Comparison of ENCODE assay signal across 25 cellular contexts in genomic region chr9:121013911-121014310, GRCh38.
"Had no signal": no experiment of that assay in that cellular context is flagged by ENCODE, and none has a peak within 500 bp of the region (broad histone marks: within the 10 kb centered on the region; RNA-seq: fewer than 3 reads in every experiment).

No MANE protein-coding gene starts in this region.

- H3K27me3 ChIP-seq: breast epithelium, MG63 had no signal

- H3K36me3 Mint-ChIP-seq: activated CD8-positive, alpha-beta memory T cell treated with anti-CD3 and anti-CD28 coated beads, Interleukin-2, amount 10 ng/mL, durations not matched to agents 7 days and 5 days; activated naive CD4-positive, alpha-beta T cell treated with anti-CD3 and anti-CD28 coated beads, Interleukin-2, amount 50 U/mL, for 72 hours; WTC11 had no signal

- H3K4me3 ChIP-seq: breast epithelium, MG63 had no signal

- ATAC-seq: activated CD8-positive, alpha-beta memory T cell treated with anti-CD3 and anti-CD28 coated beads, Interleukin-2, amount 10 ng/mL, durations not matched to agents 7 days and 5 days; activated naive CD4-positive, alpha-beta T cell treated with anti-CD3 and anti-CD28 coated beads, Interleukin-2, amount 50 U/mL, for 72 hours; activated naive CD8-positive, alpha-beta T cell treated with anti-CD3 and anti-CD28 coated beads, Interleukin-2, amount 50 U/mL, for 24 hours; PC-3; T-helper 17 cell; WTC11 had no signal

- H3K27me3 Mint-ChIP-seq: activated CD8-positive, alpha-beta memory T cell treated with anti-CD3 and anti-CD28 coated beads, Interleukin-2, amount 10 ng/mL, durations not matched to agents 7 days and 5 days; activated naive CD8-positive, alpha-beta T cell treated with anti-CD3 and anti-CD28 coated beads, Interleukin-2, amount 50 U/mL, for 24 hours; activated T-cell treated with anti-CD3 and anti-CD28 coated beads, Interleukin-2, amount 50 U/mL, for 24 hours; T-helper 17 cell had no signal

- H3K9me3 Mint-ChIP-seq: activated CD4-positive, alpha-beta T cell treated with anti-CD3 and anti-CD28 coated beads, Interleukin-2, amount 10 ng/mL, durations not matched to agents 24 days and 14 days; activated naive CD4-positive, alpha-beta T cell treated with anti-CD3 and anti-CD28 coated beads, Interleukin-2, amount 50 U/mL, for 72 hours; activated naive CD8-positive, alpha-beta T cell treated with anti-CD3 and anti-CD28 coated beads, Interleukin-2, amount 50 U/mL, for 24 hours; activated T-cell treated with anti-CD3 and anti-CD28 coated beads, Interleukin-2, amount 50 U/mL, for 24 hours; activated T-helper 1 cell treated with anti-CD3 and anti-CD28 coated beads, Interleukin-12 subunit alpha, Interleukin-12 subunit beta, Interleukin-2, Interleukin-4 antibody, amounts not matched to agents 30 ng/mL and 10 ng/mL and 1 ng/mL, durations not matched to agents 14 hours and 24 hours and 36 hours; WTC11 had no signal

- H3K9me3 ChIP-seq: breast epithelium, MG63 had no signal

- H3K4me1 ChIP-seq: breast epithelium had no signal

- H3K27ac Mint-ChIP-seq: activated CD4-positive, alpha-beta T cell treated with anti-CD3 and anti-CD28 coated beads, Interleukin-2, amount 10 ng/mL, durations not matched to agents 24 days and 14 days; activated CD8-positive, alpha-beta memory T cell treated with anti-CD3 and anti-CD28 coated beads, Interleukin-2, amount 10 ng/mL, durations not matched to agents 7 days and 5 days; activated naive CD4-positive, alpha-beta T cell treated with anti-CD3 and anti-CD28 coated beads, Interleukin-2, amount 50 U/mL, for 72 hours; activated naive CD8-positive, alpha-beta T cell treated with anti-CD3 and anti-CD28 coated beads, Interleukin-2, amount 50 U/mL, for 24 hours; activated T-cell treated with anti-CD3 and anti-CD28 coated beads, Interleukin-2, amount 50 U/mL, for 24 hours; activated T-helper 1 cell treated with anti-CD3 and anti-CD28 coated beads, Interleukin-12 subunit alpha, Interleukin-12 subunit beta, Interleukin-2, Interleukin-4 antibody, amounts not matched to agents 30 ng/mL and 10 ng/mL and 1 ng/mL, durations not matched to agents 14 hours and 24 hours and 36 hours; T-helper 17 cell; WTC11 had no signal

- H3K27ac ChIP-seq: breast epithelium had no signal

- H3K4me1 Mint-ChIP-seq: activated CD4-positive, alpha-beta T cell treated with anti-CD3 and anti-CD28 coated beads, Interleukin-2, amount 10 ng/mL, durations not matched to agents 24 days and 14 days; activated CD8-positive, alpha-beta memory T cell treated with anti-CD3 and anti-CD28 coated beads, Interleukin-2, amount 10 ng/mL, durations not matched to agents 7 days and 5 days; activated naive CD8-positive, alpha-beta T cell treated with anti-CD3 and anti-CD28 coated beads, Interleukin-2, amount 50 U/mL, for 24 hours; T-helper 17 cell had no signal

- H3K36me3 ChIP-seq: breast epithelium, MG63 had no signal

- H3K4me3 Mint-ChIP-seq: activated CD4-positive, alpha-beta T cell treated with anti-CD3 and anti-CD28 coated beads, Interleukin-2, amount 10 ng/mL, durations not matched to agents 24 days and 14 days; activated CD8-positive, alpha-beta memory T cell treated with anti-CD3 and anti-CD28 coated beads, Interleukin-2, amount 10 ng/mL, durations not matched to agents 7 days and 5 days; activated naive CD8-positive, alpha-beta T cell treated with anti-CD3 and anti-CD28 coated beads, Interleukin-2, amount 50 U/mL, for 24 hours; activated T-cell treated with anti-CD3 and anti-CD28 coated beads, Interleukin-2, amount 50 U/mL, for 24 hours; activated T-helper 1 cell treated with anti-CD3 and anti-CD28 coated beads, Interleukin-12 subunit alpha, Interleukin-12 subunit beta, Interleukin-2, Interleukin-4 antibody, amounts not matched to agents 30 ng/mL and 10 ng/mL and 1 ng/mL, durations not matched to agents 14 hours and 24 hours and 36 hours; T-helper 17 cell; WTC11 had no signal

- DNase-seq: activated CD4-positive, alpha-beta T cell treated with anti-CD3 and anti-CD28 coated beads for 1 hour; activated CD4-positive, alpha-beta T cell treated with anti-CD3 and anti-CD28 coated beads, Interleukin-2, amount 10 ng/mL, durations not matched to agents 24 days and 14 days; activated CD4-positive, alpha-beta T cell treated with anti-CD3 and anti-CD28 coated beads, Interleukin-2, amount 50 U/mL, for 48 hours; activated CD8-positive, alpha-beta memory T cell treated with anti-CD3 and anti-CD28 coated beads, Interleukin-2, amount 10 ng/mL, durations not matched to agents 7 days and 5 days; activated effector memory CD4-positive, alpha-beta T cell treated with Interleukin-2 at 50 U/mL for 16 hours; activated naive CD4-positive, alpha-beta T cell; activated naive CD8-positive, alpha-beta T cell treated with anti-CD3 and anti-CD28 coated beads, Interleukin-2, amount 50 U/mL, for 24 hours; activated T-cell treated with anti-CD3 and anti-CD28 coated beads, Interleukin-2, amount 50 U/mL, for 24 hours; caudate nucleus; MG63; MV-4-11; NCI-H1092 treated with DMSO at 0.1 percent for 48 hours; NCI-H1417 treated with DMSO at 0.1 percent for 48 hours; NCI-H1694; NCI-H2029; NCI-H510A treated with DMSO at 0.1 percent for 48 hours; NCI-H69; PC-3; SHP77 treated with DMSO at 0.1 percent for 48 hours; T-helper 17 cell; T-helper 9 cell had no signal
